29 cellular contexts compared by ENCODE assay signal in the genomic region with DNA sequence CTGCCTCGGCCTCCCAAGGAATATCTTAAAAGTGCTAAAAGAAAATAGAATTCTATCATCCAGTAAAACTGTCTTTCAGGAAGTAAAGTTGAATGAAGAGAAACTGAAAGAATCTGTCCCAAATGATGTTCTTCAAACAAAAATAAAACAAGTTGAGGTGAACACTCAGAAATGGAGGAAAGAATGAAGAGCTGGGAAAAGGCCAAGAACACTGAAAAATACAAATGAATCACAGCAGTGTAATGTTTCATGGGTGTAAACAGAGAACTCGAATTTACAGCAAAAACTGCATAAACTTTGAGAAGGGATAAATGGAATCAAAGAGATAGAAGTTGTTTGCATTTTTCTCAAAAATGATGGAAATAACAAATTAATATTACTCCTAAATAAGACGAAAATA.
A peak's percentile ranks its signal among the peaks of the same experiment; 100 is the strongest.
DNase-seq lines count a peak whose midpoint lies in the region; ATAC-seq and TF ChIP-seq lines count a peak whose summit lies in the region.
"Had no signal": no experiment of that assay in that cellular context is flagged by ENCODE, and none has a peak within 500 bp of the region (broad histone marks: within the 10 kb centered on the region; RNA-seq: fewer than 3 reads in every experiment).

No MANE protein-coding gene starts in this region.

- DNase-seq in GM04503 (ENCODE audit: low read depth) (peak; percentile 32), astrocyte of the cerebellum (ENCODE audit: low read depth) (peak; percentile 31), iris pigment epithelial cell (ENCODE audit: low read depth) (peak; percentile 45), GM13977 (ENCODE audit: low spot score) (no peak), amniotic stem cell (lab: John Stamatoyannopoulos, UW) (no peak)
- DNase-seq in activated CD4-positive, alpha-beta T cell treated with anti-CD3 and anti-CD28 coated beads, Interleukin-2, amount 50 U/mL, for 1 hour, result no peak
- DNase-seq: activated CD4-positive, alpha-beta T cell treated with anti-CD3 and anti-CD28 coated beads, Interleukin-2, amount 50 U/mL, for 48 hours; activated T-cell treated with anti-CD3 and anti-CD28 coated beads, Interleukin-2, amount 50 U/mL, for 48 hours; brain microvascular endothelial cell; DMS153; GOT3; hypothalamus; NCI-H1436 treated with DMSO at 0.1 percent for 48 hours; NCI-H2107; NCI-H345; pancreas; right cardiac atrium; stimulated activated CD4-positive, alpha-beta T cell treated with anti-CD3 and anti-CD28 coated beads, Interleukin-2, amount 100 ng/mL, for 48 hours; stomach had no signal

- H3K9me3 Mint-ChIP-seq in stimulated activated memory B cell treated with anti-CD40 and anti-IgM and Interleukin-4, amounts not matched to agents 10 μg/mL and 1 μg/mL and 100 μg/mL, for 72 hours, result peaks cover 20% of the 10 kb centered on the region

- no peak overlapping the region for H3K4me3 Mint-ChIP-seq in stimulated activated memory B cell treated with anti-CD40 and anti-IgM and Interleukin-4, amounts not matched to agents 10 μg/mL and 1 μg/mL and 100 μg/mL, for 72 hours
- H3K4me3 Mint-ChIP-seq: memory B cell; neural crest cell; T-helper 1 cell treated with Interleukin-12 subunit alpha and Interleukin-12 subunit beta and Interleukin-4 antibody, amounts not matched to agents 30 μg/mL and 1 μg/mL, for 36 hours had no signal

- peak overlapping the region; percentile 56 for H2AFZ ChIP-seq in ACC112 (ENCODE audit: low read length, unreplicated experiment)

- H3K27me3 ChIP-seq in ACC112 (ENCODE audit: insufficient read depth, low read length), result no peaks in the 10 kb centered on the region
- H3K27me3 ChIP-seq: brain microvascular endothelial cell, pancreas had no signal

- H3K36me3 ChIP-seq in ACC112 (ENCODE audit: insufficient read depth, low read length), result no peaks in the 10 kb centered on the region
- H3K36me3 ChIP-seq: BLaER1, brain microvascular endothelial cell, pancreas, stomach had no signal

- peak overlapping the region; percentile 48 for H3K27ac ChIP-seq in ACC112 (ENCODE audit: low read depth, low read length)
- H3K27ac ChIP-seq: BLaER1, brain microvascular endothelial cell, HL-60, KMS-11, pancreas, stomach had no signal

- no peaks in the 10 kb centered on the region for H3K4me1 Mint-ChIP-seq in stimulated activated memory B cell treated with anti-CD40 and anti-IgM and Interleukin-4, amounts not matched to agents 10 μg/mL and 1 μg/mL and 100 μg/mL, for 72 hours
- H3K4me1 Mint-ChIP-seq: memory B cell had no signal

- in situ Hi-C loops in astrocyte of the cerebellum (cut with HindIII; ENCODE audit: low sequenced_read_pairs), result no loop called here
- in situ Hi-C loops in GM13977 (cut with MboI; ENCODE audit: low pct_unique_long_range_greater_than_20kb, low sequenced_read_pairs, unreplicated experiment), result loop anchor here (25.0 kb wide), 1 partner anchor 89 kb away; no protein-coding TSS in a partner anchor

- no peaks in the 10 kb centered on the region for H3K27me3 Mint-ChIP-seq in stimulated activated memory B cell treated with anti-CD40 and anti-IgM and Interleukin-4, amounts not matched to agents 10 μg/mL and 1 μg/mL and 100 μg/mL, for 72 hours

- ATAC-seq in stimulated activated memory B cell treated with anti-CD40 and anti-IgM and Interleukin-4, amounts not matched to agents 10 μg/mL and 1 μg/mL and 100 μg/mL, for 72 hours, result no peak
- ATAC-seq: pancreas, right cardiac atrium, Right ventricle myocardium inferior, SK-N-SH treated with all-trans-retinoic acid at 6 μM for 48 hours had no signal

- H3K79me2 ChIP-seq in ACC112 (ENCODE audit: control insufficient read depth, insufficient read depth, low read length, unreplicated experiment), result no peaks in the 10 kb centered on the region

- peaks cover 22% of the 10 kb centered on the region for H3K4me1 ChIP-seq in ACC112 (ENCODE audit: control insufficient read depth, insufficient read depth, low read length, unreplicated experiment)
- H3K4me1 ChIP-seq: pancreas, stomach had no signal

- TF ChIP-seq CTCF in astrocyte of the cerebellum (IDR thresholded peaks at IDR 0.05; ENCODE audit: low read depth, low read length, missing control alignments) (no peak), GM13977 (IDR thresholded peaks at IDR 0.05; ENCODE audit: extremely low read depth, insufficient read depth, missing control alignments) (no peak)

- H3K4me3 ChIP-seq in ACC112 (ENCODE audit: low read depth, low read length) (peak overlapping the region; percentile 47; the same call in 1 of the 2 replicates), astrocyte of the cerebellum (ENCODE audit: low read depth, low read length) (no peak overlapping the region)
- H3K4me3 ChIP-seq: BLaER1, pancreas, stomach had no signal

- H3K27ac Mint-ChIP-seq in stimulated activated memory B cell treated with anti-CD40 and anti-IgM and Interleukin-4, amounts not matched to agents 10 μg/mL and 1 μg/mL and 100 μg/mL, for 72 hours, result no peak overlapping the region
- H3K27ac Mint-ChIP-seq: memory B cell; T-helper 1 cell treated with Interleukin-12 subunit alpha and Interleukin-12 subunit beta and Interleukin-4 antibody, amounts not matched to agents 30 μg/mL and 1 μg/mL, for 36 hours had no signal

- H3K36me3 Mint-ChIP-seq in stimulated activated memory B cell treated with anti-CD40 and anti-IgM and Interleukin-4, amounts not matched to agents 10 μg/mL and 1 μg/mL and 100 μg/mL, for 72 hours, result no peaks in the 10 kb centered on the region
- H3K36me3 Mint-ChIP-seq: memory B cell had no signal

Comparison
In these comparisons a context has a peak if more than half of its experiments do, and no peak if none do; other contexts are left out.
1. DNase-seq: peak in GM04503 (single experiment), astrocyte of the cerebellum (single experiment) and iris pigment epithelial cell (single experiment); none in GM13977 (single experiment), amniotic stem cell (single experiment) and activated CD4-positive, alpha-beta T cell treated with anti-CD3 and anti-CD28 coated beads, Interleukin-2, amount 50 U/mL, for 1 hour (single experiment).